ENCODE assay signal across 22 cellular contexts in the genomic region with DNA sequence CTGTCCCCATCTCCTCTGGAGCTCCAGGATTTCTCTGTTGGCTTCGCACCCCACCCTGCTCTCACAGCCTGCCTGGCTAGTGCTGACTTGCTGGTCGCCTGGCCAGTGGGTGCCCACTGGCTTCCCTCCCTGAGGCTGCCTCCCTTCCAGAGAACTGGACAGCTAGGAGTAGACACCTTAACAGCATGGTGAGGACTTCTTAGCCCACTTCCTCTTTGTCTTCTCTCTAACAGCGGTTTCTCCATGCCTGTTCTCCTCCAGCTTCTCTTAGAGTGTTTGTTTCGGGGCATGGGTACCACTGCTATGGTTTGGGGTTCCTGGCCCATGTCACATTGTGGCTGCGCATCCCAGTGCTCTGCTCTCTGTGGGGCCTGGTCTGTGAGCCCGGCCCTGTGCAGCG. TPM values are rescaled to one million over a fixed set of nuclear protein-coding genes. Genes with fewer than 3 reads are reported as not detected.
DNase-seq lines count a peak whose midpoint lies in the region; ATAC-seq and TF ChIP-seq lines count a peak whose summit lies in the region.
"Had no signal": no experiment of that assay in that cellular context is flagged by ENCODE, and none has a peak within 500 bp of the region (broad histone marks: within the 10 kb centered on the region; RNA-seq: fewer than 3 reads in every experiment).

No MANE protein-coding gene starts in this region.

- H3K4me1 ChIP-seq in H9 (ENCODE audit: insufficient read depth, low read length), result peaks cover 5% of the 10 kb centered on the region; the same call in 1 of the 2 replicates
- H3K4me1 ChIP-seq: Peyer's patch had no signal

- WGBS in H9 (ENCODE audit: extremely low coverage, insufficient read length, low lambda C conversion rate), result no CpG with 5 or more reads among the region's 7 CpGs

- no peak overlapping the region for H3K56ac ChIP-seq in H9 (ENCODE audit: insufficient read length, low read depth, low read length)

- peaks cover 31% of the 10 kb centered on the region for H3K36me3 ChIP-seq in SU-DHL-6 (ENCODE audit: low read length)
- H3K36me3 ChIP-seq: BLaER1, Peyer's patch had no signal

- no peaks in the 10 kb centered on the region for H3K9me2 ChIP-seq in SU-DHL-6 (replicated peaks; ENCODE audit: insufficient read depth, low read length)

- no peaks in the 10 kb centered on the region for H3K23me2 ChIP-seq in H9 (ENCODE audit: insufficient read length, low read depth, low read length, poor library complexity, severe bottlenecking)

- no peak overlapping the region for H3K4ac ChIP-seq in H9 (ENCODE audit: low read depth, low read length)

- no peak overlapping the region for H3K18ac ChIP-seq in H9 (ENCODE audit: insufficient read length, low read depth, low read length)

- H2BK12ac ChIP-seq in H9 (ENCODE audit: insufficient read length, low read depth, low read length), result no peak overlapping the region

- no peak overlapping the region for H4K5ac ChIP-seq in H9 (ENCODE audit: insufficient read length, low read depth, low read length)

- H2AFZ ChIP-seq in H9 (ENCODE audit: low read length) (no peak overlapping the region), SU-DHL-6 (ENCODE audit: low read depth, low read length, severe bottlenecking) (no peak overlapping the region)

- H3K79me2 ChIP-seq in H9 (ENCODE audit: insufficient read depth, low read length) (peaks cover 53% of the 10 kb centered on the region; the same call in 1 of the 2 replicates), SU-DHL-6 (ENCODE audit: insufficient read depth, low read length) (peaks cover 100% of the 10 kb centered on the region)

- no peaks in the 10 kb centered on the region for H3K9me3 Mint-ChIP-seq in H9
- H3K9me3 Mint-ChIP-seq in memory B cell, result no peaks in the 10 kb centered on the region
- no peaks in the 10 kb centered on the region for H3K9me3 Mint-ChIP-seq in stimulated activated effector memory CD8-positive, alpha-beta T cell treated with anti-CD3 and anti-CD28 coated beads, Interleukin-12 subunit alpha, Interleukin-12 subunit beta, amount 100 ng/mL, for 72 hours
- H3K9me3 Mint-ChIP-seq: CD8-positive, alpha-beta T cell had no signal

- DNase-seq in H9 (no peak), memory B cell (ENCODE audit: low spot score in 2 of 2) (no peak), NCI-H146 (lab: John Stamatoyannopoulos, UW) (no peak)
- DNase-seq in stimulated activated effector memory CD8-positive, alpha-beta T cell treated with anti-CD3 and anti-CD28 coated beads, Interleukin-12 subunit alpha, Interleukin-12 subunit beta, amount 100 ng/mL, for 72 hours (ENCODE audit: low spot score in 2 of 2), result no peak
- DNase-seq: Calu3; CD8-positive, alpha-beta T cell; DMS53; EL; HCEC 1CT; MM.1S; NCI-H1417; NCI-H187 treated with DMSO at 0.1 percent for 48 hours; NCI-H345; NCI-H526; SW 1271 had no signal

- H3K14ac ChIP-seq in H9 (ENCODE audit: insufficient read depth, low read length), result no peak overlapping the region

- no peak for ATAC-seq in memory B cell (ENCODE audit: low read depth)
- peak; percentile 19 for ATAC-seq in stimulated activated effector memory CD8-positive, alpha-beta T cell treated with anti-CD3 and anti-CD28 coated beads, Interleukin-12 subunit alpha, Interleukin-12 subunit beta, amount 100 ng/mL, for 72 hours
- ATAC-seq in GM21576 (IDR thresholded peaks at IDR 0.05; ENCODE audit: unreplicated experiment), result no peak
- ATAC-seq in GM18909 (IDR thresholded peaks at IDR 0.05; ENCODE audit: poor library complexity, unreplicated experiment), result no peak
- ATAC-seq: A549; CD8-positive, alpha-beta T cell; Right ventricle myocardium inferior had no signal

- no peak overlapping the region for H4K8ac ChIP-seq in H9 (replicated peaks; ENCODE audit: insufficient read length, low read depth, low read length)

- H3K4me1 Mint-ChIP-seq in H9 (peaks cover 40 to 47% of the 10 kb centered on the region in 2 experiments), memory B cell (peaks cover 43% of the 10 kb centered on the region)
- H3K4me1 Mint-ChIP-seq in stimulated activated effector memory CD8-positive, alpha-beta T cell treated with anti-CD3 and anti-CD28 coated beads, Interleukin-12 subunit alpha, Interleukin-12 subunit beta, amount 100 ng/mL, for 72 hours, result peaks cover 6% of the 10 kb centered on the region

- no peak overlapping the region for H3K4me2 ChIP-seq in H9 (ENCODE audit: insufficient read depth, insufficient read length, low read length)
- H3K4me2 ChIP-seq in SU-DHL-6 (ENCODE audit: low read depth, low read length, poor library complexity, severe bottlenecking), result peak overlapping the region; percentile 90
- H3K4me2 ChIP-seq: A549, BLaER1 had no signal

- H2BK5ac ChIP-seq in H9 (ENCODE audit: insufficient read length, low read length), result no peak overlapping the region

- H3K36me3 Mint-ChIP-seq in H9 (ENCODE audit: insufficient read depth in 1 of 3, low read depth in 3 of 3), result peaks cover 41 to 80% (median 73%) of the 10 kb centered on the region in 3 experiments; a peak in 6 of 7 replicates
- peaks cover 43% of the 10 kb centered on the region for H3K36me3 Mint-ChIP-seq in memory B cell
- peaks cover 8% of the 10 kb centered on the region for H3K36me3 Mint-ChIP-seq in stimulated activated effector memory CD8-positive, alpha-beta T cell treated with anti-CD3 and anti-CD28 coated beads, Interleukin-12 subunit alpha, Interleukin-12 subunit beta, amount 100 ng/mL, for 72 hours
- H3K36me3 Mint-ChIP-seq: CD8-positive, alpha-beta T cell had no signal

- no peak overlapping the region for H4K91ac ChIP-seq in H9 (ENCODE audit: insufficient read length, low read depth, low read length)

- H3K9me3 ChIP-seq in H9 (ENCODE audit: control insufficient read depth, low read depth, low read length), result no peaks in the 10 kb centered on the region
- no peaks in the 10 kb centered on the region for H3K9me3 ChIP-seq in SU-DHL-6 (ENCODE audit: insufficient read depth, low read length)
- H3K9me3 ChIP-seq: A549, BLaER1, Peyer's patch had no signal

- H3K27ac ChIP-seq in H9 (ENCODE audit: insufficient read length, low read depth, low read length) (no peak overlapping the region), SU-DHL-6 (ENCODE audit: low read depth, low read length) (peak overlapping the region; percentile 95)
- H3K27ac ChIP-seq: BLaER1, Peyer's patch had no signal

- TF ChIP-seq CTCF in H9 (conservative IDR thresholded peaks at IDR 0.05), result no peak
- TF ChIP-seq CTCF in SU-DHL-6 (IDR thresholded peaks at IDR 0.05; ENCODE audit: insufficient read depth, low read length, poor library complexity, severe bottlenecking), result no peak

- H3T11ph ChIP-seq in H9 (ENCODE audit: low read length), result no peak overlapping the region

- no peaks in the 10 kb centered on the region for H3K27me3 Mint-ChIP-seq in H9 (ENCODE audit: low read depth)
- H3K27me3 Mint-ChIP-seq in memory B cell, result no peaks in the 10 kb centered on the region

- H2BK120ac ChIP-seq in H9 (ENCODE audit: low read depth, low read length, poor library complexity, severe bottlenecking), result no peak overlapping the region

- H3K27me3 ChIP-seq in H9 (ENCODE audit: insufficient read depth, low read length) (no peaks in the 10 kb centered on the region), SU-DHL-6 (ENCODE audit: low read length) (no peaks in the 10 kb centered on the region)
- H3K27me3 ChIP-seq: Peyer's patch had no signal

- no peaks in the 10 kb centered on the region for H4K20me1 ChIP-seq in H9 (ENCODE audit: control insufficient read depth, insufficient read depth, insufficient read length)
- H4K20me1 ChIP-seq in SU-DHL-6 (ENCODE audit: low read depth, low read length), result no peaks in the 10 kb centered on the region
- H4K20me1 ChIP-seq: BLaER1 had no signal

- H3K9ac ChIP-seq in H9 (ENCODE audit: extremely low read depth, insufficient read length, low read length) (no peak overlapping the region), SU-DHL-6 (ENCODE audit: low read length) (peak overlapping the region; percentile 76)
- H3K9ac ChIP-seq: BLaER1 had no signal

- H3K27ac Mint-ChIP-seq in H9, result peak overlapping the region; percentile 26 to 81 (median 76); a peak in 4 of 7 replicates
- H3K27ac Mint-ChIP-seq in memory B cell, result no peak overlapping the region
- H3K27ac Mint-ChIP-seq in stimulated activated effector memory CD8-positive, alpha-beta T cell treated with anti-CD3 and anti-CD28 coated beads, Interleukin-12 subunit alpha, Interleukin-12 subunit beta, amount 100 ng/mL, for 72 hours, result no peak overlapping the region
- H3K27ac Mint-ChIP-seq: CD8-positive, alpha-beta T cell had no signal

- H3K79me1 ChIP-seq in H9 (ENCODE audit: insufficient read depth, low read depth, low read length, poor library complexity, severe bottlenecking), result peaks cover 5% of the 10 kb centered on the region

- H3K4me3 ChIP-seq in SU-DHL-6 (ENCODE audit: insufficient read depth, low read length, poor library complexity, severe bottlenecking), result no peak overlapping the region
- H3K4me3 ChIP-seq: A549, BLaER1, Peyer's patch had no signal

- no peak overlapping the region for H2BK20ac ChIP-seq in H9 (ENCODE audit: low read depth, low read length, poor library complexity, severe bottlenecking)

- H2BK15ac ChIP-seq in H9 (ENCODE audit: low read depth, low read length), result no peak overlapping the region

- H3K4me3 Mint-ChIP-seq in H9, result no peak overlapping the region
- H3K4me3 Mint-ChIP-seq in memory B cell, result peak overlapping the region; percentile 41
- no peak overlapping the region for H3K4me3 Mint-ChIP-seq in stimulated activated effector memory CD8-positive, alpha-beta T cell treated with anti-CD3 and anti-CD28 coated beads, Interleukin-12 subunit alpha, Interleukin-12 subunit beta, amount 100 ng/mL, for 72 hours
- H3K4me3 Mint-ChIP-seq: CD8-positive, alpha-beta T cell had no signal

- no peak overlapping the region for H2AK5ac ChIP-seq in H9 (ENCODE audit: insufficient read length, low read length)

- no peak overlapping the region for H3K23ac ChIP-seq in H9 (ENCODE audit: insufficient read length, low read depth, low read length)

- H3F3A ChIP-seq in SU-DHL-6 (ENCODE audit: insufficient read depth), result peaks cover 72% of the 10 kb centered on the region

RNA-seq across cellular contexts. Expression of gene ZNF532, which starts 37.1 kb away (rescaled TPM):
- total RNA-seq in H9 (2021), result 254 and 258 TPM in 2 replicates

Comparison
In these comparisons a context has a peak if more than half of its experiments do, and no peak if none do; other contexts are left out.
1. H3K27ac Mint-ChIP-seq: peak in H9 (3 of 3); none in memory B cell (single experiment) and stimulated activated effector memory CD8-positive, alpha-beta T cell treated with anti-CD3 and anti-CD28 coated beads, Interleukin-12 subunit alpha, Interleukin-12 subunit beta, amount 100 ng/mL, for 72 hours (single experiment).